ENCODE assay signal across 18 cellular contexts in genomic region chr20:60984666-60985065, GRCh38.
"Had no signal": no experiment of that assay in that cellular context is flagged by ENCODE, and none has a peak within 500 bp of the region (broad histone marks: within the 10 kb centered on the region; RNA-seq: fewer than 3 reads in every experiment).

No MANE protein-coding gene starts in this region.

- DNase-seq: activated B cell treated with CpG ODN at 0.5 μM for 24 hours; activated CD4-positive, alpha-beta T cell treated with anti-CD3 and anti-CD28 coated beads, Interleukin-2, amount 50 U/mL, for 1 hour; activated naive CD4-positive, alpha-beta T cell treated with anti-CD3 and anti-CD28 coated beads for 36 hours; activated T-cell treated with anti-CD3 and anti-CD28 coated beads for 4 hours; esophagus squamous epithelium; foreskin keratinocyte; heart left ventricle; left lung; mesenchymal stem cell; nephron progenitor cell; psoas muscle; right lobe of liver; spleen; stimulated activated CD4-positive, alpha-beta T cell treated with anti-CD3 and anti-CD28 coated beads, Interleukin-1b, Interleukin-23, amount 100 ng/mL, for 48 hours; stimulated activated naive B cell treated with anti-CD40 and anti-IgM and Interleukin-4, amounts not matched to agents 10 μg/mL and 1 μg/mL and 100 μg/mL, for 72 hours; substantia nigra; transverse colon had no signal

- H3K4me3 ChIP-seq: esophagus squamous epithelium, heart left ventricle, left lung, psoas muscle, right lobe of liver, spleen, transverse colon had no signal

- H3K9me3 ChIP-seq: right lobe of liver had no signal

- H3K27me3 ChIP-seq: esophagus squamous epithelium, foreskin keratinocyte, right lobe of liver, spleen, transverse colon had no signal

- H3K27ac ChIP-seq: esophagus squamous epithelium, foreskin keratinocyte, heart left ventricle, left lung, psoas muscle, right lobe of liver, spleen, transverse colon had no signal

- H3K36me3 ChIP-seq: esophagus squamous epithelium, heart left ventricle, left lung, right lobe of liver, spleen, transverse colon had no signal

- H3K4me1 ChIP-seq: esophagus squamous epithelium, foreskin keratinocyte, heart left ventricle, left lung, psoas muscle, right lobe of liver, spleen, transverse colon had no signal

- ATAC-seq: activated T-helper 17 cell treated with anti-CD3 and anti-CD28 coated beads, Interleukin-2, amount 50 U/mL, for 72 hours; foreskin keratinocyte; heart left ventricle; left lung; psoas muscle; right lobe of liver; stimulated activated naive B cell treated with anti-CD40 and anti-IgM and Interleukin-4, amounts not matched to agents 10 μg/mL and 1 μg/mL and 100 μg/mL, for 72 hours had no signal
